In the genomic region with DNA sequence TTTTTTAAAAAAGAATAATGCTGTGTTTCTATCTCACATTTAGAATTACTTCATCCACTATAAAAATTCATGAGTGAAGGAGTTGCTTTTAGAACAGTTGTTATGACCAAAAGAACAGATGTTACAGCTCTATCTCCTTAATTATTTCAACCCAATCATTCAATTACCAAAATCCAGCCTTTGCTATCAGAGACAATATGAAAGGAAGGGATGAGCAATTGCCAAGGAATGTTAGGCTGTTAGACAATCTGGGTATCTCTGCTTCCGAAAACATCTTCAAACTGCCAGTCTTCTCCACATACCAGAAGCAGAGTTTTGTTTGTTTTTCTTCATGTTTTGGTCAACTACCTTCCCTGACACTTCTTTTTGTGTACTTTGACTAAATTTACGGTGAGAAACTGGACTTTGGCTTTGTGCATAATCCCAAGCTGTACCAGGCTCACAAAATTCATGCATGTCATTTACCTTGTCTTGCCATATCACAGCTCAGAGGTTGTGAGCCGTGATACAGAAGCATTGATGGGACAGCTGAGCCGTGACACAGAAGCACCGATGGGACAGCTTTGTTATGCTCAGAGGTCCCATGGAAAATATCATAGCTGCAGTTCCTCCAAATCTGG, we compare ENCODE assay signal across 1 cellular context.
TF ChIP-seq lines count a peak whose summit lies in the region.

No MANE protein-coding gene starts in this region.

TF ChIP-seq in SK-N-SH, 30 proteins besides CTCF, POLR2A, EP300 and RAD21 (continued from another document):
- TF ChIP-seq RXRA (IDR thresholded peaks at IDR 0.05; ENCODE audit: borderline replicate concordance, low read depth) (no peak), FOSL2 (IDR thresholded peaks at IDR 0.05; ENCODE audit: borderline replicate concordance, low read depth) (no peak), POLR2AphosphoS5 (IDR thresholded peaks at IDR 0.05; ENCODE audit: low read depth, low read length) (no peak), GABPA (IDR thresholded peaks at IDR 0.05; ENCODE audit: low read depth) (no peak)
- TF ChIP-seq, protein P1, sequence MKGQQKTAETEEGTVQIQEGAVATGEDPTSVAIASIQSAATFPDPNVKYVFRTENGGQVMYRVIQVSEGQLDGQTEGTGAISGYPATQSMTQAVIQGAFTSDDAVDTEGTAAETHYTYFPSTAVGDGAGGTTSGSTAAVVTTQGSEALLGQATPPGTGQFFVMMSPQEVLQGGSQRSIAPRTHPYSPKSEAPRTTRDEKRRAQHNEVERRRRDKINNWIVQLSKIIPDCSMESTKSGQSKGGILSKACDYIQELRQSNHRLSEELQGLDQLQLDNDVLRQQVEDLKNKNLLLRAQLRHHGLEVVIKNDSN (IDR thresholded peaks at IDR 0.05; ENCODE audit: borderline replicate concordance, low read depth): no peak
- TF ChIP-seq, protein P2, sequence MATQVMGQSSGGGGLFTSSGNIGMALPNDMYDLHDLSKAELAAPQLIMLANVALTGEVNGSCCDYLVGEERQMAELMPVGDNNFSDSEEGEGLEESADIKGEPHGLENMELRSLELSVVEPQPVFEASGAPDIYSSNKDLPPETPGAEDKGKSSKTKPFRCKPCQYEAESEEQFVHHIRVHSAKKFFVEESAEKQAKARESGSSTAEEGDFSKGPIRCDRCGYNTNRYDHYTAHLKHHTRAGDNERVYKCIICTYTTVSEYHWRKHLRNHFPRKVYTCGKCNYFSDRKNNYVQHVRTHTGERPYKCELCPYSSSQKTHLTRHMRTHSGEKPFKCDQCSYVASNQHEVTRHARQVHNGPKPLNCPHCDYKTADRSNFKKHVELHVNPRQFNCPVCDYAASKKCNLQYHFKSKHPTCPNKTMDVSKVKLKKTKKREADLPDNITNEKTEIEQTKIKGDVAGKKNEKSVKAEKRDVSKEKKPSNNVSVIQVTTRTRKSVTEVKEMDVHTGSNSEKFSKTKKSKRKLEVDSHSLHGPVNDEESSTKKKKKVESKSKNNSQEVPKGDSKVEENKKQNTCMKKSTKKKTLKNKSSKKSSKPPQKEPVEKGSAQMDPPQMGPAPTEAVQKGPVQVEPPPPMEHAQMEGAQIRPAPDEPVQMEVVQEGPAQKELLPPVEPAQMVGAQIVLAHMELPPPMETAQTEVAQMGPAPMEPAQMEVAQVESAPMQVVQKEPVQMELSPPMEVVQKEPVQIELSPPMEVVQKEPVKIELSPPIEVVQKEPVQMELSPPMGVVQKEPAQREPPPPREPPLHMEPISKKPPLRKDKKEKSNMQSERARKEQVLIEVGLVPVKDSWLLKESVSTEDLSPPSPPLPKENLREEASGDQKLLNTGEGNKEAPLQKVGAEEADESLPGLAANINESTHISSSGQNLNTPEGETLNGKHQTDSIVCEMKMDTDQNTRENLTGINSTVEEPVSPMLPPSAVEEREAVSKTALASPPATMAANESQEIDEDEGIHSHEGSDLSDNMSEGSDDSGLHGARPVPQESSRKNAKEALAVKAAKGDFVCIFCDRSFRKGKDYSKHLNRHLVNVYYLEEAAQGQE (IDR thresholded peaks at IDR 0.05; ENCODE audit: low read depth, low read length): no peak
TF ChIP-seq in SK-N-SH: peak in this region for 0.
